In genomic region chr3:157786216-157786615, GRCh38 we compare ENCODE assay signal across 13 cellular contexts.
DNase-seq lines count a peak whose midpoint lies in the region; ATAC-seq and TF ChIP-seq lines count a peak whose summit lies in the region.
"Had no signal": no experiment of that assay in that cellular context is flagged by ENCODE, and none has a peak within 500 bp of the region (broad histone marks: within the 10 kb centered on the region; RNA-seq: fewer than 3 reads in every experiment).

No MANE protein-coding gene starts in this region.

- H3K79me2 ChIP-seq in HCT116 (ENCODE audit: insufficient read depth, low read length) = no peaks in the 10 kb centered on the region

- no peaks in the 10 kb centered on the region for H3K36me3 ChIP-seq in HCT116 (ENCODE audit: control insufficient read depth in 1 of 2, insufficient read depth in 2 of 2, low read length in 2 of 2)
- H3K36me3 ChIP-seq in tibial artery = no peaks in the 10 kb centered on the region
- H3K36me3 ChIP-seq in suprapubic skin = no peaks in the 10 kb centered on the region

- H3K4me1 ChIP-seq in HCT116 (ENCODE audit: control insufficient read depth in 1 of 2, insufficient read depth in 2 of 2, low read length in 2 of 2) (peaks cover 18 to 65% of the 10 kb centered on the region in 2 experiments), tibial artery (peaks cover 0 to 29% (median 16%) of the 10 kb centered on the region in 4 donors), suprapubic skin (peaks cover 12% of the 10 kb centered on the region)

- RAD21 ChIA-PET in HCT116 (lab: Charles Lee; ENCODE audit: low non-redundant PET in 1 of 2, low total read pairs in 2 of 2, uncharacterized antibody in 2 of 2, unreplicated experiment in 2 of 2) = no interaction called here

- H3K27ac ChIP-seq in HCT116 (ENCODE audit: low read depth, low read length) (no peak overlapping the region), tibial artery (peak overlapping the region; percentile 21 to 23), coronary artery (no peak overlapping the region), suprapubic skin (no peak overlapping the region)

- intact Hi-C loops in HCT116 (cut with micrococcal nuclease) = no loop called here
- intact Hi-C loops in tibial artery (cut with DNase I; ENCODE audit: low total_unique reads) = no loop called here

- no peak for ATAC-seq in HCT116
- ATAC-seq in HG03108 (IDR thresholded peaks at IDR 0.05; ENCODE audit: unreplicated experiment) = no peak
- ATAC-seq: activated CD4-positive, CD25-positive, alpha-beta regulatory T cell treated with anti-CD3 and anti-CD28 coated beads, Interleukin-2, amount 50 U/mL, for 24 hours; activated T-cell treated with anti-CD3 and anti-CD28 coated beads, Interleukin-2, amount 50 U/mL, for 4 hours; K562; naive thymus-derived CD8-positive, alpha-beta T cell had no signal

- H3K9me3 ChIP-seq in HCT116 (ENCODE audit: control insufficient read depth in 1 of 2, insufficient read depth in 1 of 2, low read depth in 1 of 2, low read length in 2 of 2) (no peaks in the 10 kb centered on the region), tibial artery (no peaks in the 10 kb centered on the region), suprapubic skin (no peaks in the 10 kb centered on the region)

- no peak for TF ChIP-seq POLR2A in HCT116 (IDR thresholded peaks at IDR 0.05; ENCODE audit: borderline replicate concordance, extremely low read depth, insufficient read depth, insufficient read length)
- no peak for TF ChIP-seq POLR2A in suprapubic skin (IDR thresholded peaks at IDR 0.05)

- TF ChIP-seq CTCF in HCT116 (IDR thresholded peaks at IDR 0.05 in 2 of 3, conservative IDR thresholded peaks at IDR 0.05 in 1 of 3; ENCODE audit: borderline replicate concordance in 1 of 3, insufficient read depth in 1 of 3, low read depth in 2 of 3, low read length in 2 of 3) = no peak
- TF ChIP-seq CTCF in tibial artery (IDR thresholded peaks at IDR 0.05) = no peak
- TF ChIP-seq CTCF in coronary artery (IDR thresholded peaks at IDR 0.05) = no peak
- no peak for TF ChIP-seq CTCF in suprapubic skin (IDR thresholded peaks at IDR 0.05)

- no peak overlapping the region for H3K9ac ChIP-seq in HCT116 (ENCODE audit: low read length)

- BruUV-seq in HCT116 (replicated peaks; lab: Mats Ljungman, UMichigan) = no TSS peak

- CTCF ChIA-PET in HCT116 (lab: Charles Lee) = no interaction called here

- POLR2A ChIA-PET in HCT116 (lab: Charles Lee) = no interaction called here

- no peaks in the 10 kb centered on the region for H4K20me1 ChIP-seq in HCT116 (ENCODE audit: insufficient read depth)

- TF ChIP-seq RAD21 in HCT116 (IDR thresholded peaks at IDR 0.05; ENCODE audit: low read depth) = no peak

- 39% methylated on average over 2 of the region's 2 CpGs for WGBS in suprapubic skin

- H2AFZ ChIP-seq in HCT116 (ENCODE audit: low read depth, low read length, poor library complexity, severe bottlenecking) = peak overlapping the region; percentile 11

- no peak for TF ChIP-seq EP300 in suprapubic skin (IDR thresholded peaks at IDR 0.05)

- 0 out of 4 replicates have a peak overlapping the region, but pooled peaks of 1 of the 2 experiments have one; percentile 3 for H3K4me3 ChIP-seq in HCT116 (replicated peaks in 1 of 2; ENCODE audit: low read depth in 1 of 2, low read length in 2 of 2)
- H3K4me3 ChIP-seq in tibial artery = no peak overlapping the region
- H3K4me3 ChIP-seq in coronary artery = no peak overlapping the region
- H3K4me3 ChIP-seq in suprapubic skin = no peak overlapping the region
- H3K4me3 ChIP-seq: K562 had no signal

- H3K9me2 ChIP-seq in HCT116 (ENCODE audit: insufficient read depth) = no peaks in the 10 kb centered on the region

- peak overlapping the region; percentile 65 for H3K4me2 ChIP-seq in HCT116 (ENCODE audit: low read length)

- DNase-seq in HCT116 (ENCODE audit: low read depth, low spot score) (no peak), amniotic epithelial cell (ENCODE audit: low read depth) (peak; percentile 55), glomerular visceral epithelial cell (ENCODE audit: extremely low spot score) (peak; percentile 26), tibial artery (no peak), coronary artery (ENCODE audit: low spot score) (no peak), suprapubic skin (ENCODE audit: low spot score in 2 of 2) (no peak)
- DNase-seq: activated T-cell treated with anti-CD3 and anti-CD28 coated beads, Interleukin-2, amount 50 U/mL, for 4 hours; DMS153; naive thymus-derived CD8-positive, alpha-beta T cell; NCI-H146 had no signal

- no peaks in the 10 kb centered on the region for H3K27me3 ChIP-seq in HCT116 (ENCODE audit: insufficient read depth, low read length)
- H3K27me3 ChIP-seq in tibial artery = no peaks in the 10 kb centered on the region
- H3K27me3 ChIP-seq in suprapubic skin = no peaks in the 10 kb centered on the region

TF ChIP-seq in HCT116, 20 proteins besides CTCF, POLR2A, EP300 and RAD21:
- TF ChIP-seq SRF (IDR thresholded peaks at IDR 0.05; ENCODE audit: low read depth) (no peak), SP1 (IDR thresholded peaks at IDR 0.05; ENCODE audit: low read depth) (peak; percentile 39), MAX (IDR thresholded peaks at IDR 0.05) (no peak), SIN3A (IDR thresholded peaks at IDR 0.05; ENCODE audit: low read depth) (0 out of 2 replicates have a peak, but pooled peaks have one; percentile 48), YY1 (IDR thresholded peaks at IDR 0.05; ENCODE audit: extremely low read depth, insufficient replicate concordance, low read depth, low read length) (no peak), ZBTB33 (IDR thresholded peaks at IDR 0.05; ENCODE audit: extremely low read depth, insufficient replicate concordance, low read length) (no peak), FOSL1 (IDR thresholded peaks at IDR 0.05; ENCODE audit: low read depth) (peak; percentile 59), EGR1 (IDR thresholded peaks at IDR 0.05; ENCODE audit: low read depth) (no peak), POLR2AphosphoS5 (IDR thresholded peaks at IDR 0.05; ENCODE audit: low read depth, low read length) (no peak), JUND (IDR thresholded peaks at IDR 0.05) (peak; percentile 64)

Comparison
In these comparisons a context has a peak if more than half of its experiments do, and no peak if none do; other contexts are left out.
1. DNase-seq: peak in amniotic epithelial cell (single experiment) and glomerular visceral epithelial cell (single experiment); none in HCT116 (single experiment), tibial artery (0 of 2), coronary artery (single experiment) and suprapubic skin (0 of 2).
2. H3K27ac ChIP-seq: peak in tibial artery (2 of 2); none in HCT116 (single experiment), coronary artery (0 of 2) and suprapubic skin (single experiment).